ENCODE assay signal across 11 cellular contexts in genomic region chr17:41626914-41627295, GRCh38. TPM values are rescaled to one million over a fixed set of nuclear protein-coding genes. Genes with fewer than 3 reads are reported as not detected.
"Had no signal": no experiment of that assay in that cellular context is flagged by ENCODE, and none has a peak within 500 bp of the region (broad histone marks: within the 10 kb centered on the region; RNA-seq: fewer than 3 reads in every experiment).

No MANE protein-coding gene starts in this region.

RNA-seq across cellular contexts. Expression of gene KRT17, which starts 2.5 kb away (rescaled TPM):
- total RNA-seq: activated B cell treated with CpG ODN at 0.5 μM for 24 hours; activated CD4-positive, alpha-beta memory T cell treated with anti-CD3 and anti-CD28 coated beads for 36 hours; activated naive CD4-positive, alpha-beta T cell treated with anti-CD3 and anti-CD28 coated beads for 36 hours; activated T-cell treated with anti-CD3 and anti-CD28 coated beads, Interleukin-2, amount 50 U/mL, for 4 hours; activated T-helper 1 cell treated with anti-CD3 and anti-CD28 coated beads, Interleukin-12 subunit alpha, Interleukin-12 subunit beta, Interleukin-2, Interleukin-4 antibody, amounts not matched to agents 30 ng/mL and 10 ng/mL and 1 ng/mL, durations not matched to agents 14 hours and 24 hours and 36 hours; SK-MEL-5; T-cell; T-helper 17 cell had no signal

RNA-seq across cellular contexts. Expression of gene KRT16, which starts 14.3 kb away (rescaled TPM):
- total RNA-seq: activated B cell treated with CpG ODN at 0.5 μM for 24 hours; activated CD4-positive, alpha-beta memory T cell treated with anti-CD3 and anti-CD28 coated beads for 36 hours; activated naive CD4-positive, alpha-beta T cell treated with anti-CD3 and anti-CD28 coated beads for 36 hours; activated naive CD4-positive, alpha-beta T cell treated with anti-CD3 and anti-CD28 coated beads, Interleukin-2, amount 50 U/mL, for 72 hours; activated T-cell treated with anti-CD3 and anti-CD28 coated beads, Interleukin-2, amount 50 U/mL, for 4 hours; activated T-helper 1 cell treated with anti-CD3 and anti-CD28 coated beads, Interleukin-12 subunit alpha, Interleukin-12 subunit beta, Interleukin-2, Interleukin-4 antibody, amounts not matched to agents 30 ng/mL and 10 ng/mL and 1 ng/mL, durations not matched to agents 14 hours and 24 hours and 36 hours; LHCN-M2; NCI-H460; SK-MEL-5; T-cell; T-helper 17 cell had no signal

RNA-seq across cellular contexts. Expression of gene KRT14, which starts 40.2 kb away (rescaled TPM):
- total RNA-seq: activated B cell treated with CpG ODN at 0.5 μM for 24 hours; activated CD4-positive, alpha-beta memory T cell treated with anti-CD3 and anti-CD28 coated beads for 36 hours; activated naive CD4-positive, alpha-beta T cell treated with anti-CD3 and anti-CD28 coated beads for 36 hours; activated naive CD4-positive, alpha-beta T cell treated with anti-CD3 and anti-CD28 coated beads, Interleukin-2, amount 50 U/mL, for 72 hours; activated T-cell treated with anti-CD3 and anti-CD28 coated beads, Interleukin-2, amount 50 U/mL, for 4 hours; activated T-helper 1 cell treated with anti-CD3 and anti-CD28 coated beads, Interleukin-12 subunit alpha, Interleukin-12 subunit beta, Interleukin-2, Interleukin-4 antibody, amounts not matched to agents 30 ng/mL and 10 ng/mL and 1 ng/mL, durations not matched to agents 14 hours and 24 hours and 36 hours; LHCN-M2; NCI-H460; SK-MEL-5; T-cell; T-helper 17 cell had no signal

RNA-seq across cellular contexts. Expression of gene KRT9, which starts 55.0 kb away (rescaled TPM):
- total RNA-seq: activated B cell treated with CpG ODN at 0.5 μM for 24 hours; activated CD4-positive, alpha-beta memory T cell treated with anti-CD3 and anti-CD28 coated beads for 36 hours; activated naive CD4-positive, alpha-beta T cell treated with anti-CD3 and anti-CD28 coated beads for 36 hours; activated naive CD4-positive, alpha-beta T cell treated with anti-CD3 and anti-CD28 coated beads, Interleukin-2, amount 50 U/mL, for 72 hours; activated T-cell treated with anti-CD3 and anti-CD28 coated beads, Interleukin-2, amount 50 U/mL, for 4 hours; activated T-helper 1 cell treated with anti-CD3 and anti-CD28 coated beads, Interleukin-12 subunit alpha, Interleukin-12 subunit beta, Interleukin-2, Interleukin-4 antibody, amounts not matched to agents 30 ng/mL and 10 ng/mL and 1 ng/mL, durations not matched to agents 14 hours and 24 hours and 36 hours; LHCN-M2; NCI-H460; SK-MEL-5; T-cell; T-helper 17 cell had no signal
